In genomic region chr14:51860836-51861583, GRCh38 we compare ENCODE assay signal across 7 cellular contexts. TPM values are rescaled to one million over a fixed set of nuclear protein-coding genes. Genes with fewer than 3 reads are reported as not detected.
A peak's percentile ranks its signal among the peaks of the same experiment; 100 is the strongest.
DNase-seq lines count a peak whose midpoint lies in the region; ATAC-seq and TF ChIP-seq lines count a peak whose summit lies in the region.

No MANE protein-coding gene starts in this region.

- TF ChIP-seq CTCF in ascending aorta (IDR thresholded peaks at IDR 0.05), result no peak
- no peak for TF ChIP-seq CTCF in tibial nerve (IDR thresholded peaks at IDR 0.05)

- H3K36me3 ChIP-seq in HUES48 (ENCODE audit: control insufficient read depth, insufficient read depth, low read length) (no peaks in the 10 kb centered on the region), ascending aorta (no peaks in the 10 kb centered on the region), tibial nerve (no peaks in the 10 kb centered on the region)

- TF ChIP-seq POLR2A in tibial nerve (IDR thresholded peaks at IDR 0.05), result no peak

- H3K27ac ChIP-seq in HUES48 (ENCODE audit: low read depth, low read length) (peak overlapping the region; percentile 2), ascending aorta (no peak overlapping the region), layer of hippocampus (ENCODE audit: low read depth, low read length) (peak overlapping the region; percentile 21), tibial nerve (peak overlapping the region; percentile 74 to 91 (median 84))

- WGBS in tibial nerve, 2 donors, result 4 to 9% methylated on average over 13 of the region's 13 CpGs

- H3K4me1 ChIP-seq in HUES48 (ENCODE audit: control insufficient read depth, insufficient read depth, low read length), result peaks cover 33% of the 10 kb centered on the region
- H3K4me1 ChIP-seq in ascending aorta, result no peaks in the 10 kb centered on the region
- H3K4me1 ChIP-seq in tibial nerve, result peaks cover 0 to 42% (median 17%) of the 10 kb centered on the region in 4 donors

- peak overlapping the region; percentile 75 for H3K4me3 ChIP-seq in HUES48 (ENCODE audit: low read depth, low read length)
- H3K4me3 ChIP-seq in ascending aorta, result peak overlapping the region; percentile 51 to 57
- peak overlapping the region; percentile 47 to 57 (median 56) for H3K4me3 ChIP-seq in tibial nerve

- ATAC-seq in GM18508 (IDR thresholded peaks at IDR 0.05; ENCODE audit: insufficient read depth, unreplicated experiment) (peak; percentile 1), HG02970 (IDR thresholded peaks at IDR 0.05; ENCODE audit: low FRiP score, unreplicated experiment) (no peak), GM18511 (IDR thresholded peaks at IDR 0.05; ENCODE audit: unreplicated experiment) (no peak)

- DNase-seq in ascending aorta (ENCODE audit: low spot score in 2 of 2), result no peak
- DNase-seq in tibial nerve (ENCODE audit: low spot score in 2 of 2), result no peak

- H3K27me3 ChIP-seq in HUES48 (ENCODE audit: control insufficient read depth, insufficient read depth, low read length) (peaks cover 48% of the 10 kb centered on the region), ascending aorta (no peaks in the 10 kb centered on the region), layer of hippocampus (ENCODE audit: control insufficient read depth, insufficient read depth, low read length) (no peaks in the 10 kb centered on the region), tibial nerve (no peaks in the 10 kb centered on the region)

- intact Hi-C loops in ascending aorta (cut with DNase I), result no loop called here

- H3K9ac ChIP-seq in HUES48 (ENCODE audit: low read depth, low read length), result peak overlapping the region; percentile 48

- H3K9me3 ChIP-seq in HUES48 (ENCODE audit: control insufficient read depth, insufficient read depth, low read length), result no peaks in the 10 kb centered on the region
- no peaks in the 10 kb centered on the region for H3K9me3 ChIP-seq in ascending aorta
- no peaks in the 10 kb centered on the region for H3K9me3 ChIP-seq in tibial nerve

- no peak for TF ChIP-seq EP300 in tibial nerve (IDR thresholded peaks at IDR 0.05)

RNA-seq across cellular contexts. Expression of gene GNG2, which starts 0.6 kb away (rescaled TPM):
- total RNA-seq in ascending aorta (11.4 TPM), tibial nerve (100 to 1,000 TPM in 1 of 4 donors, 10 to 100 TPM in 3; 54.3 to 121 (median 73.3) TPM)

Comparison
In these comparisons a context has a peak if more than half of its experiments do, and no peak if none do; other contexts are left out.
1. H3K27ac ChIP-seq: peak in HUES48 (single experiment), layer of hippocampus (single experiment) and tibial nerve (4 of 4); none in ascending aorta (0 of 2).
2. Peak in every context shown above with its lines, with median percentiles within 50 percentile points of each other: H3K4me3 ChIP-seq.